In genomic region chrX:13090261-13091110, GRCh38 we compare ENCODE assay signal across 11 cellular contexts. TPM values are rescaled to one million over a fixed set of nuclear protein-coding genes. Genes with fewer than 3 reads are reported as not detected.
DNase-seq lines count a peak whose midpoint lies in the region; ATAC-seq, FAIRE-seq and TF ChIP-seq lines count a peak whose summit lies in the region.
"Had no signal": no experiment of that assay in that cellular context is flagged by ENCODE, and none has a peak within 500 bp of the region (broad histone marks: within the 10 kb centered on the region; RNA-seq: fewer than 3 reads in every experiment).

No MANE protein-coding gene starts in this region.

- no peaks in the 10 kb centered on the region for H3K9me2 ChIP-seq in SK-N-SH

- TF ChIP-seq RAD21 in SK-N-SH (IDR thresholded peaks at IDR 0.05; ENCODE audit: low read length): no peak

- peak; percentile 75 for FAIRE-seq in GM19239 (lab: Jason Lieb, UNC)

- CTCF ChIA-PET in SK-N-SH (lab: Yijun Ruan, JAX) (no interaction called here), RWPE1 (lab: Yijun Ruan, JAX) (interaction anchor here (0.6 kb wide), 1 partner anchor 160 kb away, joined by 3 read pairs; no protein-coding TSS in a partner anchor)

- no peak for DNase-seq in GM19239 (ENCODE audit: insufficient read length, low spot score)
- no peak for DNase-seq in SK-N-SH
- DNase-seq in fibroblast of pulmonary artery (ENCODE audit: low read depth): peak; percentile 51
- no peak for DNase-seq in sigmoid colon
- DNase-seq in RWPE1 (ENCODE audit: low spot score): no peak
- DNase-seq in NCI-H526 treated with DMSO at 0.1 percent for 48 hours (lab: John Stamatoyannopoulos, UW): no peak
- DNase-seq in DMS53 (lab: John Stamatoyannopoulos, UW): no peak
- DNase-seq: H9; stimulated activated CD8-positive, alpha-beta memory T cell treated with anti-CD3 and anti-CD28 coated beads, Interleukin-4, amount 100 ng/mL, for 48 hours had no signal

- intact Hi-C loops in sigmoid colon (cut with DNase I): loop anchor here (10.0 kb wide), 1 partner anchor 394 kb away; no protein-coding TSS in a partner anchor

- H3K9me3 ChIP-seq in SK-N-SH (no peaks in the 10 kb centered on the region), sigmoid colon (no peaks in the 10 kb centered on the region)

- H3K9ac ChIP-seq in SK-N-SH: no peak overlapping the region

- TF ChIP-seq POLR2A in sigmoid colon (IDR thresholded peaks at IDR 0.05): no peak

- H3K36me3 ChIP-seq in SK-N-SH (replicated peaks in 1 of 2; ENCODE audit: control insufficient read depth in 1 of 2, insufficient read depth in 2 of 2, low read length in 1 of 2): no peaks in the 10 kb centered on the region
- H3K36me3 ChIP-seq in sigmoid colon: no peaks in the 10 kb centered on the region

- peaks cover 15% of the 10 kb centered on the region for H3F3A ChIP-seq in SK-N-SH (replicated peaks; ENCODE audit: insufficient read depth)

- ATAC-seq in esophagus mucosa: no peak

- WGBS in SK-N-SH (ENCODE audit: low lambda C conversion rate): 67% methylated on average over 13 of the region's 14 CpGs
- WGBS in sigmoid colon, 2 donors: 54 to 83% methylated on average over 14 of the region's 14 CpGs

- H3K4me1 ChIP-seq in SK-N-SH (ENCODE audit: control insufficient read depth in 1 of 2, insufficient read depth in 2 of 2, low read depth in 1 of 2, low read length in 1 of 2) (no peaks in the 10 kb centered on the region), sigmoid colon (peaks cover 0 to 5% (median 0%) of the 10 kb centered on the region in 4 donors)

- H4K20me1 ChIP-seq in SK-N-SH (ENCODE audit: insufficient read depth): no peaks in the 10 kb centered on the region

- H3K79me2 ChIP-seq in SK-N-SH (ENCODE audit: insufficient read depth): no peaks in the 10 kb centered on the region

- H3K27me3 ChIP-seq in SK-N-SH (ENCODE audit: insufficient read depth): no peaks in the 10 kb centered on the region
- no peaks in the 10 kb centered on the region for H3K27me3 ChIP-seq in sigmoid colon

- POLR2A ChIA-PET in SK-N-SH (lab: Yijun Ruan, JAX) (no interaction called here), RWPE1 (lab: Yijun Ruan, JAX; ENCODE audit: low non-redundant PET) (no interaction called here)

- H3K4me3 ChIP-seq in SK-N-SH (ENCODE audit: low read depth in 2 of 2, low read length in 1 of 2): no peak overlapping the region
- no peak overlapping the region for H3K4me3 ChIP-seq in fibroblast of pulmonary artery (replicated peaks; ENCODE audit: low read depth, low read length)
- no peak overlapping the region for H3K4me3 ChIP-seq in sigmoid colon

- peak overlapping the region; percentile 60 for H2AFZ ChIP-seq in SK-N-SH (ENCODE audit: low read depth)

- H3K4me2 ChIP-seq in SK-N-SH: no peak overlapping the region

- no peak for TF ChIP-seq CTCF in SK-N-SH (IDR thresholded peaks at IDR 0.05)
- no peak for TF ChIP-seq CTCF in fibroblast of pulmonary artery (IDR thresholded peaks at IDR 0.05; ENCODE audit: low read length, missing control alignments)
- no peak for TF ChIP-seq CTCF in sigmoid colon (IDR thresholded peaks at IDR 0.05)
- TF ChIP-seq CTCF in RWPE1 (conservative IDR thresholded peaks at IDR 0.05; ENCODE audit: low read depth): no peak

- H3K27ac ChIP-seq in SK-N-SH (ENCODE audit: low read depth in 2 of 2, low read length in 1 of 2) (peak overlapping the region; percentile 28 to 39; a peak in 2 of 4 replicates), sigmoid colon (peak overlapping the region; percentile 48 to 55 (median 50)), RWPE1 (no peak overlapping the region)

- TF ChIP-seq EP300 in SK-N-SH (IDR thresholded peaks at IDR 0.05; ENCODE audit: borderline replicate concordance in 1 of 2, low read depth in 1 of 2, low read length in 1 of 2): no peak
- TF ChIP-seq EP300 in sigmoid colon (IDR thresholded peaks at IDR 0.05): no peak

TF ChIP-seq in SK-N-SH, 30 proteins besides CTCF, POLR2A, EP300 and RAD21:
- TF ChIP-seq POLR2AphosphoS5 (IDR thresholded peaks at IDR 0.05; ENCODE audit: low read depth, low read length) (no peak), ZBTB33 (IDR thresholded peaks at IDR 0.05; ENCODE audit: borderline replicate concordance, low read depth) (no peak), MAX (IDR thresholded peaks at IDR 0.05; ENCODE audit: low read depth) (no peak), NFIC (IDR thresholded peaks at IDR 0.05; ENCODE audit: borderline replicate concordance) (no peak), USF1 (IDR thresholded peaks at IDR 0.05; ENCODE audit: borderline replicate concordance, low read depth) (no peak), RFX5 (IDR thresholded peaks at IDR 0.05; ENCODE audit: low read length) (no peak), FOXM1 (IDR thresholded peaks at IDR 0.05; ENCODE audit: low read depth) (no peak)

RNA-seq across cellular contexts. Expression of gene FAM9C, which starts 46.1 kb away (rescaled TPM):
- polyA plus RNA-seq in SK-N-SH (2012; rRNA removed) (1.9 and 2.6 TPM in 2 replicates), sigmoid colon (under 1 TPM in 1 of 3 donors, not detected in 2; 0.17 TPM)
- polyA plus RNA-seq in SK-N-SH (2012; cell fraction: cytosol; rRNA removed): 2.4 and 2.5 TPM in 2 replicates
- 3.1 and 6.2 TPM in 2 replicates for polyA plus RNA-seq in SK-N-SH (2012; cell fraction: nucleus; rRNA removed)
- total RNA-seq in sigmoid colon (not detected), esophagus mucosa (not detected)
- total RNA-seq: H9; T-helper 2 cell treated with Interferon-gamma antibody and Interleukin-4, amounts not matched to agents 100 ng/mL and 5 ng/mL, for 36 hours had no signal
